In genomic region chr10:3482200-3482993, GRCh38 we compare ENCODE assay signal across 8 cellular contexts.
DNase-seq lines count a peak whose midpoint lies in the region; ATAC-seq, FAIRE-seq and TF ChIP-seq lines count a peak whose summit lies in the region.

No MANE protein-coding gene starts in this region.

- POLR2A ChIA-PET in HepG2 (lab: Yijun Ruan, JAX), result no interaction called here

- peaks cover 0 to 12% (median 0%) of the 10 kb centered on the region in 11 experiments; a peak in 2 of 22 replicates for H3K9me3 ChIP-seq in BLaER1 treated with 17β-estradiol and CSF1 and Interleukin-3, amounts not matched to agents 10 nM and 100 nM (replicated peaks in 1 of 11)
- H3K9me3 ChIP-seq in HepG2 (ENCODE audit: low read length) (no peaks in the 10 kb centered on the region), MM.1S (replicated peaks; ENCODE audit: insufficient read depth, low read length) (no peaks in the 10 kb centered on the region)

- peaks cover 58 to 81% (median 60%) of the 10 kb centered on the region in 10 experiments for H3K4me1 ChIP-seq in BLaER1 treated with 17β-estradiol and CSF1 and Interleukin-3, amounts not matched to agents 10 nM and 100 nM
- H3K4me1 ChIP-seq in HepG2 (ENCODE audit: insufficient read depth, low read length), result no peaks in the 10 kb centered on the region
- H3K4me1 ChIP-seq in MM.1S (ENCODE audit: low read length), result no peaks in the 10 kb centered on the region; the same call in 1 of the 2 replicates

- CTCF ChIA-PET in HepG2 (lab: Yijun Ruan, JAX; ENCODE audit: low intra/inter-chr PET ratio, low total read pairs), result no interaction called here

- no TSS peak for BruUV-seq in HepG2 (replicated peaks; lab: Mats Ljungman, UMichigan)

- peak; percentile 48 for ATAC-seq in HepG2
- no peak for ATAC-seq in HG03460 (IDR thresholded peaks at IDR 0.05; ENCODE audit: unreplicated experiment)

- peak overlapping the region in 2 of 11 experiments; percentile 25 to 49; a peak in 3 of 22 replicates for H3K27ac ChIP-seq in BLaER1 treated with 17β-estradiol and CSF1 and Interleukin-3, amounts not matched to agents 10 nM and 100 nM
- H3K27ac ChIP-seq in brain microvascular endothelial cell (no peak overlapping the region), HepG2 (ENCODE audit: extremely low read length, insufficient read depth, low read length) (no peak overlapping the region), MM.1S (ENCODE audit: low read length) (no peak overlapping the region)

- 8% methylated on average over 15 of the region's 17 CpGs for WGBS in HepG2 (ENCODE audit: low lambda C conversion rate)

- peak overlapping the region; percentile 81 to 89 (median 84) for H3K4me2 ChIP-seq in BLaER1 treated with 17β-estradiol and CSF1 and Interleukin-3, amounts not matched to agents 10 nM and 100 nM
- H3K4me2 ChIP-seq in HepG2 (ENCODE audit: low read depth, low read length) (no peak overlapping the region), MM.1S (ENCODE audit: low read depth, low read length) (no peak overlapping the region)

- no peaks in the 10 kb centered on the region for H3F3A ChIP-seq in MM.1S (ENCODE audit: insufficient read depth, low read length)

- H3K27me3 ChIP-seq in BLaER1 treated with 17β-estradiol and CSF1 and Interleukin-3, amounts not matched to agents 10 nM and 100 nM, result no peaks in the 10 kb centered on the region
- no peaks in the 10 kb centered on the region for H3K27me3 ChIP-seq in brain microvascular endothelial cell (replicated peaks)
- H3K27me3 ChIP-seq in HepG2 (ENCODE audit: control insufficient read depth in 1 of 2, insufficient read depth in 2 of 2, low read length in 2 of 2), result peaks cover 4 to 48% of the 10 kb centered on the region in 2 experiments; a peak in 4 of 5 replicates
- no peaks in the 10 kb centered on the region for H3K27me3 ChIP-seq in MM.1S (replicated peaks; ENCODE audit: insufficient read depth, low read length)

- in situ Hi-C loops in brain microvascular endothelial cell (cut with HindIII; ENCODE audit: low pct_ligation_motif_present, low sequenced_read_pairs) (no loop called here), HepG2 (cut with HindIII; ENCODE audit: extremely low pct_ligation_motif_present, low pct_unique_long_range_greater_than_20kb) (no loop called here)

- TF ChIP-seq RAD21 in HepG2 (CRISPR knock-in tag; IDR thresholded peaks at IDR 0.05), result no peak

- intact Hi-C loops in HepG2 (cut with micrococcal nuclease; ENCODE audit: unreplicated experiment), result no loop called here

- TF ChIP-seq EP300 in HepG2 (IDR thresholded peaks at IDR 0.05; ENCODE audit: low read depth in 2 of 2, low read length in 2 of 2) (no peak), HepG2 (CRISPR knock-in tag; IDR thresholded peaks at IDR 0.05; ENCODE audit: borderline replicate concordance) (no peak)

- peak; percentile 35 for DNase-seq in H54 (ENCODE audit: insufficient read length, low spot score)
- DNase-seq in NCI-H2196 (lab: John Stamatoyannopoulos, UW; ENCODE audit: unreplicated experiment), result peak; percentile 13
- peak; percentile 89 for DNase-seq in brain microvascular endothelial cell
- DNase-seq in HepG2 (ENCODE audit: low spot score), result peak; percentile 30
- DNase-seq in ureter (ENCODE audit: low spot score), result peak; percentile 79
- DNase-seq in MM.1S, result no peak

- no peak for TF ChIP-seq CTCF in brain microvascular endothelial cell (IDR thresholded peaks at IDR 0.05; ENCODE audit: low read depth, low read length, missing control alignments)
- TF ChIP-seq CTCF in HepG2 (CRISPR knock-in tag; IDR thresholded peaks at IDR 0.05), result no peak
- no peak for TF ChIP-seq CTCF in MM.1S (IDR thresholded peaks at IDR 0.05; ENCODE audit: low read length)

- no peaks in the 10 kb centered on the region for H3K9me2 ChIP-seq in MM.1S (replicated peaks; ENCODE audit: insufficient read depth, low read length)

- H4K20me1 ChIP-seq in BLaER1 treated with 17β-estradiol and CSF1 and Interleukin-3, amounts not matched to agents 10 nM and 100 nM, result no peaks in the 10 kb centered on the region
- H4K20me1 ChIP-seq in HepG2 (ENCODE audit: insufficient read depth, low read length), result no peaks in the 10 kb centered on the region
- H4K20me1 ChIP-seq in MM.1S (ENCODE audit: insufficient read depth, low read length), result no peaks in the 10 kb centered on the region

- no peaks in the 10 kb centered on the region for H3K79me2 ChIP-seq in HepG2 (ENCODE audit: insufficient read depth, low read length)
- H3K79me2 ChIP-seq in MM.1S (ENCODE audit: low read length), result no peaks in the 10 kb centered on the region

- FAIRE-seq in H54 (lab: Jason Lieb, UNC) (no peak), HepG2 (lab: Jason Lieb, UNC) (no peak)

- H3K4me3 ChIP-seq in BLaER1 treated with 17β-estradiol and CSF1 and Interleukin-3, amounts not matched to agents 10 nM and 100 nM, result no peak overlapping the region
- H3K4me3 ChIP-seq in brain microvascular endothelial cell (ENCODE audit: low read depth, low read length) (peak overlapping the region; percentile 20), HepG2 (replicated peaks in 1 of 3; ENCODE audit: insufficient read depth in 1 of 3, low read depth in 2 of 3, low read length in 3 of 3) (no peak overlapping the region), MM.1S (ENCODE audit: low read length) (no peak overlapping the region)

- H3K9ac ChIP-seq in BLaER1 treated with 17β-estradiol and CSF1 and Interleukin-3, amounts not matched to agents 10 nM and 100 nM, result no peak overlapping the region
- H3K9ac ChIP-seq in HepG2 (ENCODE audit: insufficient read depth, low read depth, low read length) (no peak overlapping the region), MM.1S (ENCODE audit: low read length) (no peak overlapping the region)

- no peaks in the 10 kb centered on the region for H3K36me3 ChIP-seq in BLaER1 treated with 17β-estradiol and CSF1 and Interleukin-3, amounts not matched to agents 10 nM and 100 nM
- H3K36me3 ChIP-seq in brain microvascular endothelial cell (replicated peaks) (no peaks in the 10 kb centered on the region), HepG2 (replicated peaks in 1 of 2; ENCODE audit: control insufficient read depth in 1 of 2, insufficient read depth in 2 of 2, low read length in 2 of 2) (no peaks in the 10 kb centered on the region), MM.1S (replicated peaks; ENCODE audit: insufficient read depth, low read length) (no peaks in the 10 kb centered on the region)

- no peak for TF ChIP-seq POLR2A in H54 (IDR thresholded peaks at IDR 0.05; ENCODE audit: low read depth, low read length)
- no peak for TF ChIP-seq POLR2A in HepG2 (IDR thresholded peaks at IDR 0.05; ENCODE audit: insufficient read depth in 1 of 2, low read depth in 2 of 2, low read length in 2 of 2)

- no peak overlapping the region for H2AFZ ChIP-seq in HepG2 (ENCODE audit: low read length)
- no peak overlapping the region for H2AFZ ChIP-seq in MM.1S (ENCODE audit: low read length)

TF ChIP-seq in HepG2, 621 proteins besides CTCF, POLR2A, EP300 and RAD21:
- TF ChIP-seq BHLHE40 (IDR thresholded peaks at IDR 0.05; ENCODE audit: low read length) (peak; percentile 44; the same call in 1 of the 2 replicates), CREB1 (IDR thresholded peaks at IDR 0.05) (peak; percentile 51), CREB1 (CRISPR knock-in tag; IDR thresholded peaks at IDR 0.05) (no peak), ZBTB38 (CRISPR knock-in tag; IDR thresholded peaks at IDR 0.05) (no peak), SIX4 (CRISPR knock-in tag; IDR thresholded peaks at IDR 0.05) (peak; percentile 71), FOSL2 (CRISPR knock-in tag; IDR thresholded peaks at IDR 0.05) (peak; percentile 36; the same call in 1 of the 2 replicates)

Comparison
In these comparisons a context has a peak if more than half of its experiments do, and no peak if none do; other contexts are left out.
1. H3K4me2 ChIP-seq: peak in BLaER1 treated with 17β-estradiol and CSF1 and Interleukin-3, amounts not matched to agents 10 nM and 100 nM (11 of 11); none in HepG2 (single experiment) and MM.1S (single experiment).